9 cellular contexts compared by ENCODE assay signal in the genomic region with DNA sequence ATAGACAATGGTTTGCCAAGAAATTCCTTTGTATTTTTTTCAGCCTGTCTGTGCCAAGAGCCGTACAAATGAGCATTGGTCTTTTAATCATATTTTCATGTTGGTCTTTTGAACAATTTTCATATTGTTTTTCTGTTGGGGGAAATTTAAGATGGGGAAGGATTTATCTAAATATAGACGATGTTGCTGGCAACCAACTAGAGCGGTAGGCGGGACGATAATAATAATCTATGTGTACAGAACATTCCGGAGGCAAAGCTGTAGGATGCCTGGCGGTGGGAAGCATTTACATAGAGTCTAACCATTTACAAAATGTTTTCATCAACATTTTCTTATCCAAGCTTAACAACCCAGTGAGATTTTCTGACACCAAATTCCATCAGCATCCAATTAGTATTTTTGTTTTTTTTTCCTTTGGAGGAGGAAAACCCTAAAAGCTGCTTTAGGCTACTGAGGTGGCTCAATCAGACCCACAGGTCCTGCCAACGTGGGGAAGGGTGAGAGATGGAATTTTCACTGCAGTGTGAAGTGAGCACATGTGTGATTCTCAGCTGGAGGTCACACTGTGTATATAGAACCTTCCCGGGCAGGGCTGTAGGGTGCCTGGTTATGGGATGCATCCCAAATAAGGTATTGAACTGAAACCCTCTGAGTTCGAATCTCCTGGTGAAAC. TPM values are rescaled to one million over a fixed set of nuclear protein-coding genes. Genes with fewer than 3 reads are reported as not detected.
DNase-seq lines count a peak whose midpoint lies in the region; ATAC-seq, FAIRE-seq and TF ChIP-seq lines count a peak whose summit lies in the region.
"Had no signal": no experiment of that assay in that cellular context is flagged by ENCODE, and none has a peak within 500 bp of the region (broad histone marks: within the 10 kb centered on the region; RNA-seq: fewer than 3 reads in every experiment).

No MANE protein-coding gene starts in this region.

- no peaks in the 10 kb centered on the region for H4K20me1 ChIP-seq in endothelial cell of umbilical vein (replicated peaks; ENCODE audit: control insufficient read depth, extremely low read depth, insufficient read depth, low read length)
- no peaks in the 10 kb centered on the region for H4K20me1 ChIP-seq in MM.1S (ENCODE audit: insufficient read depth, low read length)

- peak overlapping the region; percentile 91 for H3K27ac Mint-ChIP-seq in CD8-positive, alpha-beta T cell

- no peak for TF ChIP-seq POLR2A in endothelial cell of umbilical vein (IDR thresholded peaks at IDR 0.05; ENCODE audit: low read depth, low read length)

- FAIRE-seq in endothelial cell of umbilical vein (lab: Jason Lieb, UNC), result no peak

- no peak for TF ChIP-seq CTCF in CD8-positive, alpha-beta T cell (IDR thresholded peaks at IDR 0.05)
- TF ChIP-seq CTCF in Panc1 (IDR thresholded peaks at IDR 0.05) (no peak), endothelial cell of umbilical vein (IDR thresholded peaks at IDR 0.05; ENCODE audit: extremely low read depth in 1 of 2, insufficient read depth in 1 of 2, low read depth in 1 of 2, low read length in 2 of 2) (no peak), MM.1S (IDR thresholded peaks at IDR 0.05; ENCODE audit: low read length) (no peak)

- H3K4me1 Mint-ChIP-seq in CD8-positive, alpha-beta T cell (ENCODE audit: low read depth), result peaks cover 23% of the 10 kb centered on the region

- no peaks in the 10 kb centered on the region for H3K36me3 Mint-ChIP-seq in CD8-positive, alpha-beta T cell

- POLR2A ChIA-PET in CD8-positive, alpha-beta T cell (lab: Charles Lee), result interaction anchor here (4.3 kb wide), 1 partner anchor 11 kb away, joined by 33 read pairs; a partner anchor contains a TSS
- POLR2A ChIA-PET in Panc1 (lab: Charles Lee) (interaction anchor here (5.0 kb wide), 1 partner anchor 12 kb away, joined by 30 read pairs; a partner anchor contains a TSS), endothelial cell of umbilical vein (lab: Charles Lee) (interaction anchor here (0.9 to 1.3 kb wide), 2 partner anchors 10 to 12 kb away, joined by 3 to 4 read pairs; a partner anchor contains a TSS)

- H3K4me3 Mint-ChIP-seq in CD8-positive, alpha-beta T cell, result no peak overlapping the region

- H2AFZ ChIP-seq in endothelial cell of umbilical vein (ENCODE audit: low read depth, low read length) (no peak overlapping the region), MM.1S (ENCODE audit: low read length) (no peak overlapping the region)
- H2AFZ ChIP-seq: PC-9 had no signal

- no peaks in the 10 kb centered on the region for H3K9me3 ChIP-seq in CD8-positive, alpha-beta T cell (ENCODE audit: low read length)
- H3K9me3 ChIP-seq in Panc1 (ENCODE audit: control insufficient read depth, insufficient read depth, low read depth, low read length) (no peaks in the 10 kb centered on the region), endothelial cell of umbilical vein (replicated peaks; ENCODE audit: control insufficient read depth, insufficient read depth, low read length) (no peaks in the 10 kb centered on the region), MM.1S (replicated peaks; ENCODE audit: insufficient read depth, low read length) (no peaks in the 10 kb centered on the region)

- no peaks in the 10 kb centered on the region for H3K27me3 Mint-ChIP-seq in CD8-positive, alpha-beta T cell (ENCODE audit: low read depth)

- H3K27ac ChIP-seq in CD8-positive, alpha-beta T cell (ENCODE audit: low read depth, low read length), result no peak overlapping the region
- H3K27ac ChIP-seq in Panc1 (ENCODE audit: low read length), result peak overlapping the region; percentile 95
- peak overlapping the region; percentile 2 for H3K27ac ChIP-seq in endothelial cell of umbilical vein (ENCODE audit: insufficient read depth, low read depth, low read length)
- no peak overlapping the region for H3K27ac ChIP-seq in MM.1S (ENCODE audit: low read length)
- H3K27ac ChIP-seq: PC-9 had no signal

- H3K4me2 ChIP-seq in endothelial cell of umbilical vein (ENCODE audit: insufficient read depth, low read length) (no peak overlapping the region), MM.1S (ENCODE audit: low read depth, low read length) (no peak overlapping the region)
- H3K4me2 ChIP-seq: PC-9 had no signal

- peaks cover 6% of the 10 kb centered on the region for H3K79me2 ChIP-seq in endothelial cell of umbilical vein (ENCODE audit: control insufficient read depth, insufficient read depth, low read length)
- H3K79me2 ChIP-seq in MM.1S (ENCODE audit: low read length), result no peaks in the 10 kb centered on the region

- no peaks in the 10 kb centered on the region for H3K36me3 ChIP-seq in CD8-positive, alpha-beta T cell (ENCODE audit: insufficient read depth, low read length)
- H3K36me3 ChIP-seq in Panc1 (ENCODE audit: control insufficient read depth, insufficient read depth, low read length) (no peaks in the 10 kb centered on the region), endothelial cell of umbilical vein (ENCODE audit: control insufficient read depth in 2 of 2, extremely low read depth in 1 of 2, insufficient read depth in 2 of 2, low read length in 2 of 2) (no peaks in the 10 kb centered on the region), MM.1S (replicated peaks; ENCODE audit: insufficient read depth, low read length) (no peaks in the 10 kb centered on the region)

- peak overlapping the region; percentile 20 for H3K4me3 ChIP-seq in CD8-positive, alpha-beta T cell (ENCODE audit: low read depth, low read length)
- H3K4me3 ChIP-seq in Panc1 (ENCODE audit: low read depth in 2 of 2, low read length in 2 of 2) (peak overlapping the region; percentile 1 to 22; a peak in 3 of 4 replicates), endothelial cell of umbilical vein (replicated peaks in 1 of 3; ENCODE audit: insufficient read depth in 1 of 3, low read depth in 1 of 3, low read length in 3 of 3) (no peak overlapping the region), MM.1S (ENCODE audit: low read length) (no peak overlapping the region)
- H3K4me3 ChIP-seq: PC-9 had no signal

- CTCF ChIA-PET in CD8-positive, alpha-beta T cell (lab: Charles Lee), result interaction anchor here (1.2 to 1.8 kb wide), 3 partner anchors 10 to 42 kb away, joined by 3 to 4 read pairs (median 4); no protein-coding TSS in a partner anchor
- CTCF ChIA-PET in Panc1 (lab: Charles Lee), result interaction anchor here (0.6 kb wide), 1 partner anchor 415 kb away, joined by 4 read pairs; no protein-coding TSS in a partner anchor
- CTCF ChIA-PET in endothelial cell of umbilical vein (lab: Charles Lee), result interaction anchor here (0.8 to 2.6 kb wide), 6 partner anchors 8 to 40 kb away, joined by 3 to 12 read pairs (median 4); a partner anchor contains a TSS

- BruUV-seq in Panc1 (replicated peaks; lab: Mats Ljungman, UMichigan) (no TSS peak), endothelial cell of umbilical vein (replicated peaks; lab: Mats Ljungman, UMichigan) (no TSS peak)

- no peaks in the 10 kb centered on the region for H3K9me3 Mint-ChIP-seq in CD8-positive, alpha-beta T cell

- H3K27me3 ChIP-seq in CD8-positive, alpha-beta T cell (ENCODE audit: insufficient read depth, low read length), result no peaks in the 10 kb centered on the region
- H3K27me3 ChIP-seq in Panc1 (ENCODE audit: control insufficient read depth, insufficient read depth, low read length), result no peaks in the 10 kb centered on the region
- no peaks in the 10 kb centered on the region for H3K27me3 ChIP-seq in endothelial cell of umbilical vein (ENCODE audit: control insufficient read depth in 2 of 2, insufficient read depth in 2 of 2, low read length in 2 of 2)
- H3K27me3 ChIP-seq in MM.1S (replicated peaks; ENCODE audit: insufficient read depth, low read length), result no peaks in the 10 kb centered on the region

- in situ Hi-C loops in Panc1 (cut with HindIII; ENCODE audit: low pct_unique_long_range_greater_than_20kb, low sequenced_read_pairs), result no loop called here

- H3K9ac ChIP-seq in endothelial cell of umbilical vein (replicated peaks; ENCODE audit: extremely low read depth, insufficient read depth, low read length) (no peak overlapping the region), MM.1S (ENCODE audit: low read length) (no peak overlapping the region)

- peaks cover 22% of the 10 kb centered on the region for H3K4me1 ChIP-seq in CD8-positive, alpha-beta T cell (ENCODE audit: insufficient read depth, low read length)
- H3K4me1 ChIP-seq in Panc1 (ENCODE audit: control insufficient read depth, insufficient read depth, low read length), result peaks cover 94% of the 10 kb centered on the region
- peaks cover 36% of the 10 kb centered on the region for H3K4me1 ChIP-seq in endothelial cell of umbilical vein (ENCODE audit: control insufficient read depth, extremely low read depth, insufficient read depth, low read length)
- H3K4me1 ChIP-seq in MM.1S (ENCODE audit: low read length), result peaks cover 9% of the 10 kb centered on the region; the same call in 1 of the 2 replicates

- dilution Hi-C loops in endothelial cell of umbilical vein (cut with MboI; ENCODE audit: extremely low pct_ligation_motif_present, low sequenced_read_pairs), result no loop called here

- H3K9me1 ChIP-seq in endothelial cell of umbilical vein (replicated peaks; ENCODE audit: control insufficient read depth, extremely low read depth, insufficient read depth, low read length), result no peaks in the 10 kb centered on the region

- ATAC-seq in CD8-positive, alpha-beta T cell, result no peak
- ATAC-seq in Panc1, result peak; percentile 46
- no peak for ATAC-seq in HG03571 (IDR thresholded peaks at IDR 0.05; ENCODE audit: unreplicated experiment)

- intact Hi-C loops in CD8-positive, alpha-beta T cell (cut with DNase I, micrococcal nuclease), result loop anchor here in 1 of 2 experiments (1.0 kb wide), 1 partner anchor 11 kb away; a partner anchor contains a TSS
- intact Hi-C loops in Panc1 (cut with micrococcal nuclease; ENCODE audit: unreplicated experiment) (no loop called here), endothelial cell of umbilical vein (cut with micrococcal nuclease) (no loop called here)

- no peak for DNase-seq in CD8-positive, alpha-beta T cell
- no peak for DNase-seq in Panc1 (ENCODE audit: low read depth, low spot score)
- no peak for DNase-seq in endothelial cell of umbilical vein (ENCODE audit: low read depth, low spot score)
- peak; percentile 79 for DNase-seq in renal cortical epithelial cell (ENCODE audit: low read depth)
- DNase-seq in 8988T, result no peak
- DNase-seq in MM.1S, result no peak
- no peak for DNase-seq in SKM-1 (lab: John Stamatoyannopoulos, UW; ENCODE audit: unreplicated experiment)
- DNase-seq: PC-9 had no signal

- H3K9me2 ChIP-seq in MM.1S (replicated peaks; ENCODE audit: insufficient read depth, low read length), result no peaks in the 10 kb centered on the region

- no peaks in the 10 kb centered on the region for H3F3A ChIP-seq in MM.1S (ENCODE audit: insufficient read depth, low read length)

RNA-seq across cellular contexts. Expression of a gene that starts 11.7 kb away (rescaled TPM):
- 100 to 1,000 TPM; 114 to 118 TPM for total RNA-seq in CD8-positive, alpha-beta T cell
- total RNA-seq in Panc1 (2021; ENCODE audit: unreplicated experiment), result 279 TPM
- polyA plus RNA-seq in Panc1 (2012; ENCODE audit: insufficient read length), result 156 TPM
- 606 and 631 TPM in 2 replicates for total RNA-seq in endothelial cell of umbilical vein
- 215 and 276 TPM in 2 replicates for polyA plus RNA-seq in endothelial cell of umbilical vein
- polyA plus RNA-seq in endothelial cell of umbilical vein (2011; cell fraction: cytosol; rRNA removed), result 185 and 188 TPM in 2 replicates
- 360 and 367 TPM in 2 replicates for polyA plus RNA-seq in endothelial cell of umbilical vein (2011; cell fraction: nucleus; rRNA removed)
- polyA plus RNA-seq in endothelial cell of umbilical vein (2012), result 277 and 279 TPM in 2 replicates
- 250 TPM in 2 replicates for polyA minus RNA-seq in endothelial cell of umbilical vein
- polyA minus RNA-seq in endothelial cell of umbilical vein (2011; cell fraction: cytosol; rRNA and poly(A)+ RNA removed), result 19.9 TPM
- 378 and 398 TPM in 2 replicates for polyA minus RNA-seq in endothelial cell of umbilical vein (2011; cell fraction: nucleus; rRNA and poly(A)+ RNA removed)
- 49.1 and 112 TPM in 2 replicates for total RNA-seq in renal cortical epithelial cell

Comparison
In these comparisons a context has a peak if more than half of its experiments do, and no peak if none do; other contexts are left out.
1. H3K27ac ChIP-seq: peak in Panc1 (single experiment) and endothelial cell of umbilical vein (single experiment); none in CD8-positive, alpha-beta T cell (single experiment) and MM.1S (single experiment).
2. H3K4me3 ChIP-seq: peak in CD8-positive, alpha-beta T cell (single experiment) and Panc1 (2 of 2); none in endothelial cell of umbilical vein (0 of 3) and MM.1S (single experiment).